In genomic region chr12:120469450-120470149, GRCh38 we compare ENCODE assay signal across 8 cellular contexts. TPM values are rescaled to one million over a fixed set of nuclear protein-coding genes. Genes with fewer than 3 reads are reported as not detected.
A peak's percentile ranks its signal among the peaks of the same experiment; 100 is the strongest.
DNase-seq lines count a peak whose midpoint lies in the region; ATAC-seq and TF ChIP-seq lines count a peak whose summit lies in the region.

SRSF9 (minus strand) TSS chr12:120469748; CDS start chr12:120469609, 139 bp downstream.

- peaks cover 58% of the 10 kb centered on the region for H3K4me1 Mint-ChIP-seq in activated naive CD8-positive, alpha-beta T cell treated with anti-CD3 and anti-CD28 coated beads, Interleukin-2, amount 50 U/mL, for 24 hours
- H3K4me1 Mint-ChIP-seq in type B pancreatic cell (ENCODE audit: unreplicated experiment): peaks cover 34% of the 10 kb centered on the region

- H3K27ac Mint-ChIP-seq in activated naive CD8-positive, alpha-beta T cell treated with anti-CD3 and anti-CD28 coated beads, Interleukin-2, amount 50 U/mL, for 24 hours: peak within 1 kb of the TSS; percentile 89
- peak within 1 kb of the TSS; percentile 87 for H3K27ac Mint-ChIP-seq in type B pancreatic cell

- DNase-seq in NCI-H1417 (lab: John Stamatoyannopoulos, UW) (peak; percentile 97 to 99 (median 98)), SW 1271 (lab: John Stamatoyannopoulos, UW) (peak; percentile 89 to 93), cardiac septum (ENCODE audit: low spot score) (peak; percentile 98), pons (ENCODE audit: low spot score) (peak; percentile 97), type B pancreatic cell (ENCODE audit: extremely low spot score, unreplicated experiment) (peak; percentile 98)
- DNase-seq in activated naive CD8-positive, alpha-beta T cell treated with anti-CD3 and anti-CD28 coated beads, Interleukin-2, amount 50 U/mL, for 24 hours: peak; percentile 99

- intact Hi-C loops in cardiac septum (cut with DNase I): loop anchor here (1.0 kb wide), 1 partner anchor 27 kb away; the partner anchor contains the start of gene DYNLL1

- no peaks in the 10 kb centered on the region for H3K9me3 Mint-ChIP-seq in activated naive CD8-positive, alpha-beta T cell treated with anti-CD3 and anti-CD28 coated beads, Interleukin-2, amount 50 U/mL, for 24 hours
- no peaks in the 10 kb centered on the region for H3K9me3 Mint-ChIP-seq in type B pancreatic cell

- H3K4me3 Mint-ChIP-seq in activated naive CD8-positive, alpha-beta T cell treated with anti-CD3 and anti-CD28 coated beads, Interleukin-2, amount 50 U/mL, for 24 hours: peak within 1 kb of the TSS; percentile 94
- peak within 1 kb of the TSS; percentile 97 for H3K4me3 Mint-ChIP-seq in type B pancreatic cell

- H3K36me3 Mint-ChIP-seq in activated naive CD8-positive, alpha-beta T cell treated with anti-CD3 and anti-CD28 coated beads, Interleukin-2, amount 50 U/mL, for 24 hours (ENCODE audit: low read depth): peaks cover 28% of the 10 kb centered on the region
- peaks cover 13% of the 10 kb centered on the region for H3K36me3 Mint-ChIP-seq in type B pancreatic cell

- H3K27me3 Mint-ChIP-seq in activated naive CD8-positive, alpha-beta T cell treated with anti-CD3 and anti-CD28 coated beads, Interleukin-2, amount 50 U/mL, for 24 hours: no peaks in the 10 kb centered on the region
- H3K27me3 Mint-ChIP-seq in type B pancreatic cell: no peaks in the 10 kb centered on the region

- peak; percentile 86 for ATAC-seq in HG02763 (IDR thresholded peaks at IDR 0.05; ENCODE audit: unreplicated experiment)
- peak; percentile 96 for ATAC-seq in activated naive CD8-positive, alpha-beta T cell treated with anti-CD3 and anti-CD28 coated beads, Interleukin-2, amount 50 U/mL, for 24 hours

- TF ChIP-seq CTCF in GM12873 (IDR thresholded peaks at IDR 0.05; ENCODE audit: insufficient read depth, low read depth, low read length, missing control alignments) (peak; percentile 96), type B pancreatic cell (conservative IDR thresholded peaks at IDR 0.05) (peak; percentile 92)

RNA-seq across cellular contexts. Expression of gene SRSF9, which starts in this region (rescaled TPM):
- 38.6 TPM for total RNA-seq in cardiac septum
- total RNA-seq in type B pancreatic cell (ENCODE audit: low replicate concordance): 226 and 248 TPM in 2 replicates

Comparison
In these comparisons a context has a peak if more than half of its experiments do, and no peak if none do; other contexts are left out.
1. Peak in every context shown above with its lines: DNase-seq and ATAC-seq.